ENCODE assay signal across 23 cellular contexts in genomic region chr3:46865546-46865945, GRCh38. TPM values are rescaled to one million over a fixed set of nuclear protein-coding genes. Genes with fewer than 3 reads are reported as not detected.
DNase-seq lines count a peak whose midpoint lies in the region; ATAC-seq and TF ChIP-seq lines count a peak whose summit lies in the region.
"Had no signal": no experiment of that assay in that cellular context is flagged by ENCODE, and none has a peak within 500 bp of the region (broad histone marks: within the 10 kb centered on the region; RNA-seq: fewer than 3 reads in every experiment).

No MANE protein-coding gene starts in this region.

- intact Hi-C loops in prostate gland (cut with DNase I) = loop anchor here (5.0 to 10.0 kb wide), 3 partner anchors 42 to 161 kb away; partner anchors contain the start of gene TMIE
- intact Hi-C loops in aorta (cut with DNase I) = loop anchor here (5.0 to 10.0 kb wide), 2 partner anchors 42 to 459 kb away; no protein-coding TSS in a partner anchor

- H3K27ac Mint-ChIP-seq in activated naive CD4-positive, alpha-beta T cell treated with anti-CD3 and anti-CD28 coated beads, Interleukin-2, amount 10 ng/mL, durations not matched to agents 7 days and 5 days = no peak overlapping the region
- no peak overlapping the region for H3K27ac Mint-ChIP-seq in WTC11
- H3K27ac Mint-ChIP-seq: H9 had no signal

- TF ChIP-seq POLR2A in prostate gland (IDR thresholded peaks at IDR 0.05) = no peak

- H3K4me1 ChIP-seq in right atrium auricular region = peaks cover 3 to 55% of the 10 kb centered on the region in 2 donors
- H3K4me1 ChIP-seq in prostate gland (replicated peaks) = peaks cover 9% of the 10 kb centered on the region
- H3K4me1 ChIP-seq in aorta (ENCODE audit: control insufficient read depth in 1 of 2, insufficient read depth in 2 of 2, low read length in 2 of 2) = no peaks in the 10 kb centered on the region

- H3K27me3 ChIP-seq in right atrium auricular region (no peaks in the 10 kb centered on the region), prostate gland (replicated peaks; ENCODE audit: insufficient read depth) (no peaks in the 10 kb centered on the region), aorta (ENCODE audit: control insufficient read depth in 1 of 2, insufficient read depth in 2 of 2, low read length in 1 of 2) (no peaks in the 10 kb centered on the region)

- TF ChIP-seq CTCF in right atrium auricular region (IDR thresholded peaks at IDR 0.05) (no peak), prostate gland (IDR thresholded peaks at IDR 0.05) (no peak), WTC11 (IDR thresholded peaks at IDR 0.05) (no peak)

- 49% methylated on average over 2 of the region's 2 CpGs for whole genome bisulfite sequencing in prostate gland
- WGBS in aorta, 2 donors = 75 to 76% methylated on average over 2 of the region's 2 CpGs

- H3K9me3 ChIP-seq in right atrium auricular region (no peaks in the 10 kb centered on the region), prostate gland (no peaks in the 10 kb centered on the region), aorta (ENCODE audit: control insufficient read depth, low read length) (no peaks in the 10 kb centered on the region)

- CTCF ChIA-PET in activated naive CD4-positive, alpha-beta T cell treated with anti-CD3 and anti-CD28 coated beads, Interleukin-2, amount 10 ng/mL, durations not matched to agents 7 days and 5 days (lab: Charles Lee) = interaction anchor here (1.1 to 2.6 kb wide), 4 partner anchors 10 to 46 kb away, joined by 3 to 11 read pairs (median 5); no protein-coding TSS in a partner anchor
- CTCF ChIA-PET in WTC11 (lab: Charles Lee) = interaction anchor here (1.1 to 4.4 kb wide), 4 partner anchors 15 to 149 kb away, joined by 3 to 39 read pairs (median 10); no protein-coding TSS in a partner anchor

- H3K27ac ChIP-seq in right atrium auricular region (peak overlapping the region; percentile 7 to 26), prostate gland (peak overlapping the region; percentile 10 to 38), aorta (ENCODE audit: low read depth in 1 of 2, low read length in 2 of 2) (no peak overlapping the region)
- H3K27ac ChIP-seq: 22Rv1 had no signal

- H3K36me3 Mint-ChIP-seq in activated naive CD4-positive, alpha-beta T cell treated with anti-CD3 and anti-CD28 coated beads, Interleukin-2, amount 10 ng/mL, durations not matched to agents 7 days and 5 days = no peaks in the 10 kb centered on the region
- no peaks in the 10 kb centered on the region for H3K36me3 Mint-ChIP-seq in WTC11
- H3K36me3 Mint-ChIP-seq: CD14-positive monocyte had no signal

- H3K27me3 Mint-ChIP-seq in activated naive CD4-positive, alpha-beta T cell treated with anti-CD3 and anti-CD28 coated beads, Interleukin-2, amount 10 ng/mL, durations not matched to agents 7 days and 5 days = peaks cover 31% of the 10 kb centered on the region
- H3K27me3 Mint-ChIP-seq in WTC11 (ENCODE audit: low read depth) = no peaks in the 10 kb centered on the region

- POLR2A ChIA-PET in WTC11 (lab: Charles Lee) = no interaction called here

- no peaks in the 10 kb centered on the region for H3K4me1 Mint-ChIP-seq in activated naive CD4-positive, alpha-beta T cell treated with anti-CD3 and anti-CD28 coated beads, Interleukin-2, amount 10 ng/mL, durations not matched to agents 7 days and 5 days
- no peaks in the 10 kb centered on the region for H3K4me1 Mint-ChIP-seq in WTC11

- H3K4me3 ChIP-seq in right atrium auricular region = no peak overlapping the region
- H3K4me3 ChIP-seq in prostate gland = no peak overlapping the region
- H3K4me3 ChIP-seq in aorta (ENCODE audit: low read length in 2 of 2) = no peak overlapping the region

- peak; percentile 6 for DNase-seq in activated naive CD4-positive, alpha-beta T cell treated with anti-CD3 and anti-CD28 coated beads, Interleukin-2, amount 50 U/mL, for 16 hours
- DNase-seq in activated naive CD4-positive, alpha-beta T cell treated with anti-CD3 and anti-CD28 coated beads, Interleukin-2, amount 10 ng/mL, durations not matched to agents 7 days and 5 days = no peak
- DNase-seq in right atrium auricular region (ENCODE audit: low spot score) (no peak), prostate gland (ENCODE audit: low spot score) (no peak), aorta (peak; percentile 30 to 52), WTC11 (ENCODE audit: low spot score) (no peak), NCI-H2227 treated with DMSO at 0.1 percent for 48 hours (lab: John Stamatoyannopoulos, UW) (no peak)
- DNase-seq: COR-L47, DMS153, H9, IMR-90, NCI-H1436, NCI-H2081, NCI-H226, NCI-H526 treated with DMSO at 0.1 percent for 48 hours had no signal

- H3K36me3 ChIP-seq in right atrium auricular region (no peaks in the 10 kb centered on the region), prostate gland (no peaks in the 10 kb centered on the region), aorta (ENCODE audit: control insufficient read depth in 1 of 2, insufficient read depth in 2 of 2, low read length in 1 of 2) (no peaks in the 10 kb centered on the region)

- ATAC-seq in aorta (ENCODE audit: low FRiP score) (no peak), GM21447 (IDR thresholded peaks at IDR 0.05; ENCODE audit: unreplicated experiment) (no peak), WTC11 (no peak)

- no peak overlapping the region for H3K4me3 Mint-ChIP-seq in activated naive CD4-positive, alpha-beta T cell treated with anti-CD3 and anti-CD28 coated beads, Interleukin-2, amount 10 ng/mL, durations not matched to agents 7 days and 5 days
- no peak overlapping the region for H3K4me3 Mint-ChIP-seq in WTC11
- H3K4me3 Mint-ChIP-seq: H9 had no signal

- no peaks in the 10 kb centered on the region for H3K9me3 Mint-ChIP-seq in activated naive CD4-positive, alpha-beta T cell treated with anti-CD3 and anti-CD28 coated beads, Interleukin-2, amount 10 ng/mL, durations not matched to agents 7 days and 5 days
- H3K9me3 Mint-ChIP-seq in WTC11 = no peaks in the 10 kb centered on the region
- H3K9me3 Mint-ChIP-seq: CD14-positive monocyte, H9 had no signal

TF ChIP-seq in WTC11, 78 proteins besides CTCF, POLR2A, EP300 and RAD21 (continues in another document):
- TF ChIP-seq, protein P1, sequence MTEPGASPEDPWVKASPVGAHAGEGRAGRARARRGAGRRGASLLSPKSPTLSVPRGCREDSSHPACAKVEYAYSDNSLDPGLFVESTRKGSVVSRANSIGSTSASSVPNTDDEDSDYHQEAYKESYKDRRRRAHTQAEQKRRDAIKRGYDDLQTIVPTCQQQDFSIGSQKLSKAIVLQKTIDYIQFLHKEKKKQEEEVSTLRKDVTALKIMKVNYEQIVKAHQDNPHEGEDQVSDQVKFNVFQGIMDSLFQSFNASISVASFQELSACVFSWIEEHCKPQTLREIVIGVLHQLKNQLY (CRISPR knock-in tag; IDR thresholded peaks at IDR 0.05) = no peak
- TF ChIP-seq HMGXB4 (CRISPR knock-in tag; IDR thresholded peaks at IDR 0.05) (no peak), IRF2 (CRISPR knock-in tag; IDR thresholded peaks at IDR 0.05; ENCODE audit: borderline replicate concordance, low read depth) (no peak), HMGA2 (CRISPR knock-in tag; IDR thresholded peaks at IDR 0.05) (no peak), ZNF281 (CRISPR knock-in tag; IDR thresholded peaks at IDR 0.05) (no peak), ZNF396 (CRISPR knock-in tag; IDR thresholded peaks at IDR 0.05; ENCODE audit: borderline replicate concordance) (no peak), RORB (CRISPR knock-in tag; IDR thresholded peaks at IDR 0.05) (no peak), CREB1 (CRISPR knock-in tag; IDR thresholded peaks at IDR 0.05) (no peak)
- TF ChIP-seq, protein P2, sequence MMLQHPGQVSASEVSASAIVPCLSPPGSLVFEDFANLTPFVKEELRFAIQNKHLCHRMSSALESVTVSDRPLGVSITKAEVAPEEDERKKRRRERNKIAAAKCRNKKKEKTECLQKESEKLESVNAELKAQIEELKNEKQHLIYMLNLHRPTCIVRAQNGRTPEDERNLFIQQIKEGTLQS (CRISPR knock-in tag; conservative IDR thresholded peaks at IDR 0.05) = no peak

RNA-seq across cellular contexts. Expression of gene MYL3, which starts 2.3 kb away (rescaled TPM):
- total RNA-seq in right atrium auricular region (100 to 1,000 TPM; 208 to 223 TPM), prostate gland (1 to 10 TPM in 1 of 2 donors, not detected in 1; 1.9 TPM), aorta (1 to 10 TPM; 1.8 to 3.0 TPM), WTC11 (2021) (0.31 TPM in 1 of 3 replicates, not detected in the others)
- 10 to 100 TPM in 1 of 2 donors, 1 to 10 TPM in 1; 2.6 to 14.3 TPM for polyA plus RNA-seq in aorta
- total RNA-seq: HT-29, IMR-90, LHCN-M2, OCI-LY7, RPMI7951, SK-MEL-5 had no signal
- polyA plus RNA-seq: CD14-positive monocyte had no signal

RNA-seq across cellular contexts. Expression of gene PTH1R, which starts 12.0 kb away (rescaled TPM):
- total RNA-seq in right atrium auricular region (10 to 100 TPM in 1 of 2 donors, 1 to 10 TPM in 1; 7.2 to 10.1 TPM), prostate gland (10 to 100 TPM in 1 of 2 donors, 1 to 10 TPM in 1; 1.3 to 10.8 TPM), aorta (1 to 10 TPM; 6.6 to 6.7 TPM), WTC11 (2021) (4.0 to 12.0 TPM (median 5.6 TPM) in 3 replicates)
- 10 to 100 TPM in 1 of 2 donors, 1 to 10 TPM in 1; 8.4 to 38.6 TPM for polyA plus RNA-seq in aorta
- total RNA-seq: HT-29, OCI-LY7, RPMI7951, SK-MEL-5 had no signal
- polyA plus RNA-seq: CD14-positive monocyte had no signal

Comparison
In these comparisons a context has a peak if more than half of its experiments do, and no peak if none do; other contexts are left out.
1. DNase-seq: peak in activated naive CD4-positive, alpha-beta T cell treated with anti-CD3 and anti-CD28 coated beads, Interleukin-2, amount 50 U/mL, for 16 hours (single experiment) and aorta (2 of 2); none in activated naive CD4-positive, alpha-beta T cell treated with anti-CD3 and anti-CD28 coated beads, Interleukin-2, amount 10 ng/mL, durations not matched to agents 7 days and 5 days (single experiment), right atrium auricular region (single experiment), prostate gland (single experiment), WTC11 (single experiment) and NCI-H2227 treated with DMSO at 0.1 percent for 48 hours (single experiment).
2. H3K27ac ChIP-seq: peak in right atrium auricular region (2 of 2) and prostate gland (2 of 2); none in aorta (0 of 2).
3. RNA of gene MYL3, which starts 2.3 kb away (total RNA-seq): 208 to 223 TPM in right atrium auricular region; 1.8 to 3.0 TPM in aorta, 1.9 TPM in prostate gland and 0.31 TPM in WTC11; every median in the first group is over 10 times any median in the second.